25 cellular contexts compared by ENCODE assay signal in genomic region chr6:81226957-81227356, GRCh38.
"Had no signal": no experiment of that assay in that cellular context is flagged by ENCODE, and none has a peak within 500 bp of the region (broad histone marks: within the 10 kb centered on the region; RNA-seq: fewer than 3 reads in every experiment).

No MANE protein-coding gene starts in this region.

- ATAC-seq: K562, T-helper 17 cell had no signal

- FAIRE-seq: HTR-8/SVneo, K562, RCC 7860 had no signal

- H3K4me2 ChIP-seq: KMS-11 had no signal

- H3K27ac Mint-ChIP-seq: IgD-negative memory B cell, T-helper 17 cell had no signal

- H3K4me1 Mint-ChIP-seq: IgD-negative memory B cell, T-helper 17 cell had no signal

- H3K4me1 ChIP-seq: SJSA1 had no signal

- H3K4me3 Mint-ChIP-seq: IgD-negative memory B cell, T-helper 17 cell had no signal

- H3K27ac ChIP-seq: HL-60, KMS-11, SJSA1 had no signal

- H3K36me3 Mint-ChIP-seq: IgD-negative memory B cell had no signal

- H3K27me3 ChIP-seq: SJSA1 had no signal

- H3K27me3 Mint-ChIP-seq: IgD-negative memory B cell, T-helper 17 cell had no signal

- H3K9me3 ChIP-seq: SJSA1 had no signal

- H3K4me3 ChIP-seq: K562, SJSA1 had no signal

- H3K9ac ChIP-seq: KMS-11 had no signal

- H3K36me3 ChIP-seq: SJSA1 had no signal

- DNase-seq: Kasumi-1, MM.1S, NCI-H1092 treated with DMSO at 0.1 percent for 48 hours, NCI-H1436 treated with DMSO at 0.1 percent for 48 hours, NCI-H1694, NCI-H187 treated with DMSO at 0.1 percent for 48 hours, NCI-H2029 treated with DMSO at 0.1 percent for 48 hours, NCI-H2171 treated with DMSO at 0.1 percent for 48 hours, NCI-H345, NCI-H446 treated with DMSO at 0.1 percent for 48 hours, NCI-H524, NCI-H526 treated with DMSO at 0.1 percent for 48 hours, NCI-H774, Right ventricle myocardium superior, RPMI8226, SIG-M5, T-helper 1 cell, T-helper 17 cell had no signal
